In genomic region chr17:44014437-44015172, GRCh38 we compare ENCODE assay signal across 1 cellular context.
TF ChIP-seq lines count a peak whose summit lies in the region.

TMEM101 (minus strand) TSS chr17:44014963; CDS start chr17:44014952, 11 bp downstream.

TF ChIP-seq in HepG2, 621 proteins besides CTCF, POLR2A, EP300 and RAD21 (continued from another document and continues in another):
- peak; percentile 73; the same call in 1 of the 2 replicates for TF ChIP-seq CAMTA2 (CRISPR knock-in tag; IDR thresholded peaks at IDR 0.05; ENCODE audit: borderline replicate concordance)
- peak; percentile 16; the same call in 1 of the 2 replicates for TF ChIP-seq ZNF256 (CRISPR knock-in tag; conservative IDR thresholded peaks at IDR 0.05)
- TF ChIP-seq ZNF564 (CRISPR knock-in tag; IDR thresholded peaks at IDR 0.05) = peak; percentile 42; the same call in 1 of the 2 replicates
- TF ChIP-seq ZNF83 (CRISPR knock-in tag; IDR thresholded peaks at IDR 0.05; ENCODE audit: borderline replicate concordance) = peak; percentile 70; the same call in 1 of the 2 replicates
- TF ChIP-seq ISX (CRISPR knock-in tag; conservative IDR thresholded peaks at IDR 0.05) = no peak
- TF ChIP-seq NR2F6 (IDR thresholded peaks at IDR 0.05) = peak; percentile 84
- peak; percentile 91 for TF ChIP-seq NR2F6 (CRISPR knock-in tag; IDR thresholded peaks at IDR 0.05)
- TF ChIP-seq ZSCAN29 (CRISPR knock-in tag; conservative IDR thresholded peaks at IDR 0.05) = peak; percentile 92
- TF ChIP-seq DMTF1 (CRISPR knock-in tag; IDR thresholded peaks at IDR 0.05) = peak; percentile 80; the same call in 1 of the 2 replicates
- peak; percentile 60; the same call in 1 of the 2 replicates for TF ChIP-seq NCOR1 (IDR thresholded peaks at IDR 0.05; ENCODE audit: borderline replicate concordance, low read length)
- peak; percentile 82 for TF ChIP-seq HIVEP1 (CRISPR knock-in tag; IDR thresholded peaks at IDR 0.05)
- TF ChIP-seq ZNF562 (CRISPR knock-in tag; IDR thresholded peaks at IDR 0.05; ENCODE audit: borderline replicate concordance) = no peak
- TF ChIP-seq CHD2 (IDR thresholded peaks at IDR 0.05; ENCODE audit: low read depth, low read length) = peak; percentile 65; the same call in 1 of the 2 replicates
- TF ChIP-seq ATM (IDR thresholded peaks at IDR 0.05; ENCODE audit: borderline replicate concordance) = no peak
- peak; percentile 45; the same call in 1 of the 2 replicates for TF ChIP-seq KLF15 (CRISPR knock-in tag; IDR thresholded peaks at IDR 0.05; ENCODE audit: borderline replicate concordance)
- no peak; the same call in 1 of the 2 replicates for TF ChIP-seq ZNF460 (CRISPR knock-in tag; IDR thresholded peaks at IDR 0.05; ENCODE audit: borderline replicate concordance)
- no peak for TF ChIP-seq ZNF839 (CRISPR knock-in tag; IDR thresholded peaks at IDR 0.05; ENCODE audit: borderline replicate concordance)
- TF ChIP-seq MXI1 (IDR thresholded peaks at IDR 0.05; ENCODE audit: borderline replicate concordance, low read depth, low read length) = peak; percentile 84; the same call in 2 of the 3 replicates
- TF ChIP-seq ZNF383 (CRISPR knock-in tag; IDR thresholded peaks at IDR 0.05; ENCODE audit: borderline replicate concordance) = peak; percentile 73; the same call in 1 of the 2 replicates
- peak; percentile 94 for TF ChIP-seq BORCS8-MEF2B (CRISPR knock-in tag; IDR thresholded peaks at IDR 0.05)
- peak; percentile 63 for TF ChIP-seq BHLHE40 (IDR thresholded peaks at IDR 0.05; ENCODE audit: low read length)
- peak; percentile 96 for TF ChIP-seq CBFB (CRISPR knock-in tag; IDR thresholded peaks at IDR 0.05)
- TF ChIP-seq TEAD2 (CRISPR knock-in tag; IDR thresholded peaks at IDR 0.05) = no peak; the same call in 1 of the 2 replicates
- no peak for TF ChIP-seq ZNF512B (CRISPR knock-in tag; IDR thresholded peaks at IDR 0.05; ENCODE audit: borderline replicate concordance)
- no peak for TF ChIP-seq PLRG1 (conservative IDR thresholded peaks at IDR 0.05)
- no peak; the same call in 1 of the 2 replicates for TF ChIP-seq KDM4B (CRISPR knock-in tag; IDR thresholded peaks at IDR 0.05)
- TF ChIP-seq ZNF891 (CRISPR knock-in tag; IDR thresholded peaks at IDR 0.05) = peak; percentile 97
- peak; percentile 86 for TF ChIP-seq ZFP90 (CRISPR knock-in tag; IDR thresholded peaks at IDR 0.05; ENCODE audit: borderline replicate concordance)
- no peak for TF ChIP-seq ZNF496 (CRISPR knock-in tag; IDR thresholded peaks at IDR 0.05; ENCODE audit: insufficient replicate concordance)
- peak; percentile 95 for TF ChIP-seq ASH2L (IDR thresholded peaks at IDR 0.05; ENCODE audit: insufficient read length, low read depth, low read length)
- peak; percentile 96 for TF ChIP-seq SAP130 (CRISPR knock-in tag; IDR thresholded peaks at IDR 0.05; ENCODE audit: low read depth)
- TF ChIP-seq E2F2 (CRISPR knock-in tag; IDR thresholded peaks at IDR 0.05; ENCODE audit: borderline replicate concordance) = 0 out of 2 replicates have a peak, but pooled peaks have one; percentile 52
- peak; percentile 65 for TF ChIP-seq ZNF800 (CRISPR knock-in tag; IDR thresholded peaks at IDR 0.05)
- no peak for TF ChIP-seq ZFAT (CRISPR knock-in tag; conservative IDR thresholded peaks at IDR 0.05)
- TF ChIP-seq PAXIP1 (CRISPR knock-in tag; conservative IDR thresholded peaks at IDR 0.05) = peak; percentile 73
- peak; percentile 95 for TF ChIP-seq SPEN (CRISPR knock-in tag; IDR thresholded peaks at IDR 0.05; ENCODE audit: low read depth)
- TF ChIP-seq SYNCRIP (IDR thresholded peaks at IDR 0.05; ENCODE audit: insufficient read depth, low read depth, low read length) = no peak
- peak; percentile 97 for TF ChIP-seq KMT2A (CRISPR knock-in tag; IDR thresholded peaks at IDR 0.05)
- no peak for TF ChIP-seq FLYWCH1 (CRISPR knock-in tag; IDR thresholded peaks at IDR 0.05)
- TF ChIP-seq TGIF2 (CRISPR knock-in tag; IDR thresholded peaks at IDR 0.05) = no peak
- peak; percentile 59 for TF ChIP-seq TAF15 (IDR thresholded peaks at IDR 0.05; ENCODE audit: low read depth, low read length, poor library complexity, severe bottlenecking)
- peak; percentile 60; the same call in 1 of the 2 replicates for TF ChIP-seq ZNF329 (CRISPR knock-in tag; IDR thresholded peaks at IDR 0.05; ENCODE audit: low read depth)
- TF ChIP-seq ZNF333 (CRISPR knock-in tag; IDR thresholded peaks at IDR 0.05; ENCODE audit: borderline replicate concordance) = peak; percentile 83
- TF ChIP-seq ARNT2 (CRISPR knock-in tag; IDR thresholded peaks at IDR 0.05; ENCODE audit: low read depth) = peak; percentile 94
- TF ChIP-seq ZNF660 (CRISPR knock-in tag; IDR thresholded peaks at IDR 0.05; ENCODE audit: borderline replicate concordance, low read depth) = 0 out of 2 replicates have a peak, but pooled peaks have one; percentile 45
- TF ChIP-seq ZBTB42 (CRISPR knock-in tag; IDR thresholded peaks at IDR 0.05) = 0 out of 2 replicates have a peak, but pooled peaks have one; percentile 73
- TF ChIP-seq ZNF251 (CRISPR knock-in tag; IDR thresholded peaks at IDR 0.05) = no peak
- TF ChIP-seq KDM2A (CRISPR knock-in tag; IDR thresholded peaks at IDR 0.05; ENCODE audit: borderline replicate concordance, low read depth) = peak; percentile 100
- TF ChIP-seq NONO (IDR thresholded peaks at IDR 0.05) = no peak
- TF ChIP-seq NONO (CRISPR knock-in tag; conservative IDR thresholded peaks at IDR 0.05) = peak; percentile 97
- peak; percentile 100 for TF ChIP-seq GABPB1 (CRISPR knock-in tag; IDR thresholded peaks at IDR 0.05)
- TF ChIP-seq ELF4 (CRISPR knock-in tag; IDR thresholded peaks at IDR 0.05; ENCODE audit: borderline replicate concordance) = peak; percentile 85; the same call in 1 of the 2 replicates
- peak; percentile 94 for TF ChIP-seq ZNF543 (CRISPR knock-in tag; IDR thresholded peaks at IDR 0.05)
- TF ChIP-seq MLLT10 (CRISPR knock-in tag; IDR thresholded peaks at IDR 0.05) = no peak; the same call in 1 of the 2 replicates
- TF ChIP-seq ZFYVE20 (CRISPR knock-in tag; IDR thresholded peaks at IDR 0.05; ENCODE audit: borderline replicate concordance, low read depth) = no peak
